ENCODE assay signal across 8 cellular contexts in genomic region chr3:112734718-112735350, GRCh38.
A peak's percentile ranks its signal among the peaks of the same experiment; 100 is the strongest.
DNase-seq lines count a peak whose midpoint lies in the region; ATAC-seq and TF ChIP-seq lines count a peak whose summit lies in the region.

No MANE protein-coding gene starts in this region.

- peaks cover 31% of the 10 kb centered on the region for H3K4me1 Mint-ChIP-seq in T-helper 17 cell

- peak; percentile 57 for TF ChIP-seq CTCF in AG04449 (IDR thresholded peaks at IDR 0.05; ENCODE audit: insufficient read depth, low read length, missing control alignments)

- no peak overlapping the region for H3K4me3 Mint-ChIP-seq in T-helper 17 cell

- POLR2A ChIA-PET in AG04449 (lab: Yijun Ruan, JAX), result interaction anchor here (0.6 to 1.3 kb wide), 5 partner anchors 41 to 279 kb away, joined by 4 to 9 read pairs (median 7); no protein-coding TSS in a partner anchor

- DNase-seq in AG04449 (ENCODE audit: low read depth, low spot score), result no peak
- peak; percentile 3 for DNase-seq in NCI-H1105 (lab: John Stamatoyannopoulos, UW)
- DNase-seq in T-helper 17 cell, result peak; percentile 22 to 45 (median 37)
- peak; percentile 64 for DNase-seq in amniotic epithelial cell (ENCODE audit: low read depth)
- DNase-seq in iPS DF 4.7 (ENCODE audit: extremely low read depth, low spot score), result peak; percentile 78
- peak; percentile 70 for DNase-seq in stimulated activated CD4-positive, alpha-beta T cell treated with anti-CD3 and anti-CD28 coated beads, Interleukin-15, amount 100 ng/mL, for 24 hours

- ATAC-seq in GM18868 (IDR thresholded peaks at IDR 0.05; ENCODE audit: unreplicated experiment) (peak; percentile 58), T-helper 17 cell (peak; percentile 73), HG02852 (IDR thresholded peaks at IDR 0.05; ENCODE audit: unreplicated experiment) (no peak)

- peak overlapping the region; percentile 32 for H3K27ac Mint-ChIP-seq in T-helper 17 cell

- no peaks in the 10 kb centered on the region for H3K27me3 Mint-ChIP-seq in T-helper 17 cell

- no peaks in the 10 kb centered on the region for H3K9me3 ChIP-seq in T-helper 17 cell (ENCODE audit: control insufficient read depth, low read length, poor library complexity, severe bottlenecking)

- H3K36me3 Mint-ChIP-seq in T-helper 17 cell (ENCODE audit: low read depth), result no peaks in the 10 kb centered on the region

- CTCF ChIA-PET in AG04449 (lab: Yijun Ruan, JAX), result interaction anchor here (0.7 to 5.9 kb wide), 57 partner anchors 12 to 302 kb away, joined by 3 to 128 read pairs (median 5); partner anchors contain the start of genes CCDC80 and GTPBP8

- H3K4me3 ChIP-seq in AG04449 (ENCODE audit: low read depth, low read length), result no peak overlapping the region
